ENCODE assay signal across 22 cellular contexts in the genomic region with DNA sequence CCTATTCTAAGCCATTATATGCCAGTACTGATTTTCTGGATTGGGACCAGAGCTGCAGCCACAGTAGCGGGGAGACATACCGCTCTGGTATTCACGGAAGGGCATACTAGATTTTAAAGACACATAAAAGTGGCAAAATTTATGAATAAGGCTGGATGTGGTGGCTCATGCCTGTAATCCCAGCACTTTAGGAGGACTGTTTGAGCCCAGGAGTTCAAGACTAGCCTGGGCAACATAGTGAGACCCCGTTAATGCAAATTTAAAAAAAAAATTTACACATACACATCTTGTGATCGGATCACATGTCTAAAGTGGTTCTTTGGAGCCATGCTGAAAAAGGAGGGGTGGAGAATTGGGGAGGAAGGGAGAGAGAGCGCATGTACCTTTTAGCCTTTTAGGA.
"Had no signal": no experiment of that assay in that cellular context is flagged by ENCODE, and none has a peak within 500 bp of the region (broad histone marks: within the 10 kb centered on the region; RNA-seq: fewer than 3 reads in every experiment).

No MANE protein-coding gene starts in this region.

- H3K4me3 Mint-ChIP-seq: activated B cell treated with CpG ODN at 0.5 μM for 24 hours; activated CD4-positive, alpha-beta T cell treated with anti-CD3 and anti-CD28 coated beads, Interleukin-2, amount 10 ng/mL, durations not matched to agents 24 days and 14 days; activated CD8-positive, alpha-beta T cell treated with anti-CD3 and anti-CD28 coated beads for 36 hours; activated naive CD8-positive, alpha-beta T cell treated with anti-CD3 and anti-CD28 coated beads for 36 hours; dendritic cell treated with granulocyte-macrophage colony-stimulating factor and Interleukin-4, amounts not matched to agents 40 ng/mL and 50 ng/mL, for 4 days; mesothelial cell of epicardium; stimulated activated naive CD8-positive, alpha-beta T cell treated with anti-CD3 and anti-CD28 coated beads, Interleukin-15, Interleukin-2, amounts not matched to agents 100 ng/mL and 50 ng/mL, for 24 hours; T-cell had no signal

- H3K27me3 Mint-ChIP-seq: activated B cell treated with CpG ODN at 0.5 μM for 24 hours; activated CD4-positive, alpha-beta T cell treated with anti-CD3 and anti-CD28 coated beads, Interleukin-2, amount 10 ng/mL, durations not matched to agents 24 days and 14 days; activated CD8-positive, alpha-beta T cell treated with anti-CD3 and anti-CD28 coated beads for 36 hours; activated naive CD8-positive, alpha-beta T cell treated with anti-CD3 and anti-CD28 coated beads for 36 hours; dendritic cell treated with granulocyte-macrophage colony-stimulating factor and Interleukin-4, amounts not matched to agents 40 ng/mL and 50 ng/mL, for 4 days; stimulated activated naive CD8-positive, alpha-beta T cell treated with anti-CD3 and anti-CD28 coated beads, Interleukin-15, Interleukin-2, amounts not matched to agents 100 ng/mL and 50 ng/mL, for 24 hours; T-cell had no signal

- DNase-seq: activated B cell treated with CpG ODN at 0.5 μM for 24 hours; activated CD4-positive, alpha-beta T cell treated with anti-CD3 and anti-CD28 coated beads, Interleukin-2, amount 10 ng/mL, durations not matched to agents 24 days and 14 days; activated CD8-positive, alpha-beta T cell treated with anti-CD3 and anti-CD28 coated beads for 36 hours; activated gamma-delta T cell treated with Interleukin-2 at 50 U/mL for 16 hours; activated naive CD8-positive, alpha-beta T cell treated with anti-CD3 and anti-CD28 coated beads for 36 hours; activated T-cell treated with anti-CD3 and anti-CD28 coated beads, Interleukin-2, amount 50 U/mL, for 72 hours; amniotic stem cell; effector memory CD4-positive, alpha-beta T cell; lower lobe of right lung; nucleus accumbens; stimulated activated CD4-positive, alpha-beta T cell treated with anti-CD3 and anti-CD28 coated beads, Interleukin-12 subunit alpha, Interleukin-12 subunit beta, amount 100 ng/mL, for 4 hours; stimulated activated CD4-positive, alpha-beta T cell treated with anti-CD3 and anti-CD28 coated beads, Interleukin-1b, Interleukin-23, amount 100 ng/mL, for 48 hours; T-cell; trophoblast cell had no signal

- H3K9me3 Mint-ChIP-seq: activated B cell treated with CpG ODN at 0.5 μM for 24 hours; activated CD4-positive, alpha-beta T cell treated with anti-CD3 and anti-CD28 coated beads, Interleukin-2, amount 10 ng/mL, durations not matched to agents 24 days and 14 days; activated CD8-positive, alpha-beta T cell treated with anti-CD3 and anti-CD28 coated beads for 36 hours; activated naive CD8-positive, alpha-beta T cell treated with anti-CD3 and anti-CD28 coated beads for 36 hours; activated T-cell treated with anti-CD3 and anti-CD28 coated beads, Interleukin-2, amount 50 U/mL, for 72 hours; dendritic cell treated with granulocyte-macrophage colony-stimulating factor and Interleukin-4, amounts not matched to agents 40 ng/mL and 50 ng/mL, for 4 days; mesothelial cell of epicardium; nephron; stimulated activated naive CD8-positive, alpha-beta T cell treated with anti-CD3 and anti-CD28 coated beads, Interleukin-15, Interleukin-2, amounts not matched to agents 100 ng/mL and 50 ng/mL, for 24 hours; T-cell had no signal

- ATAC-seq: activated CD8-positive, alpha-beta T cell treated with anti-CD3 and anti-CD28 coated beads for 36 hours; activated T-cell treated with anti-CD3 and anti-CD28 coated beads, Interleukin-2, amount 50 U/mL, for 72 hours; foreskin keratinocyte; left colon; lower lobe of right lung; T-cell had no signal

- H3K27ac Mint-ChIP-seq: activated B cell treated with CpG ODN at 0.5 μM for 24 hours; activated CD4-positive, alpha-beta T cell treated with anti-CD3 and anti-CD28 coated beads, Interleukin-2, amount 10 ng/mL, durations not matched to agents 24 days and 14 days; activated CD8-positive, alpha-beta T cell treated with anti-CD3 and anti-CD28 coated beads for 36 hours; activated T-cell treated with anti-CD3 and anti-CD28 coated beads, Interleukin-2, amount 50 U/mL, for 72 hours; dendritic cell treated with granulocyte-macrophage colony-stimulating factor and Interleukin-4, amounts not matched to agents 40 ng/mL and 50 ng/mL, for 4 days; mesothelial cell of epicardium; nephron; stimulated activated naive CD8-positive, alpha-beta T cell treated with anti-CD3 and anti-CD28 coated beads, Interleukin-15, Interleukin-2, amounts not matched to agents 100 ng/mL and 50 ng/mL, for 24 hours; T-cell had no signal

- H3K4me3 ChIP-seq: hepatocyte, lower lobe of right lung, vagina had no signal

- H3K27ac ChIP-seq: foreskin keratinocyte, hepatocyte, lower lobe of right lung, vagina had no signal

- H3K9me3 ChIP-seq: lower lobe of right lung, vagina had no signal

- H3K27me3 ChIP-seq: foreskin keratinocyte, hepatocyte, vagina had no signal

- H3K4me2 ChIP-seq: hepatocyte had no signal
